In the genomic region with DNA sequence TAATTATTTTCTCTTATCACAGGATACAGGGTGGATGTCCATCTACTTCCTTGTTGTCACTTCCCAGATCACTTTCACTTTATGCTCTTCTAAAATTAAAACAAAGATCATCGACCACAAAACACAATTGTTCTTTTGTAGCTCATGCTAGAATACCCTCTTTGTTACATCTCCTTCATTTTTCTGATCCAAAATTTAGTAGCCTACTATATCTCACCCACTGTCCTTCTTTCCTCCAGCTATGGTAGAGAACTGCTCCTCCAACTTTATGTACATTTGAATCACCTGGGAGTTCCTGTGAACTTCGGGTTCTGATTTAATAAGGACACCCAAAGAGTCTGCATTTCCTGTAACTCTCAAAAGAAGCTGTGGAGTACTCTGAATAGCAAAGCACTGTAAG, we compare ENCODE assay signal across 11 cellular contexts. TPM values are rescaled to one million over a fixed set of nuclear protein-coding genes. Genes with fewer than 3 reads are reported as not detected.
DNase-seq lines count a peak whose midpoint lies in the region; ATAC-seq, FAIRE-seq and TF ChIP-seq lines count a peak whose summit lies in the region.
"Had no signal": no experiment of that assay in that cellular context is flagged by ENCODE, and none has a peak within 500 bp of the region (broad histone marks: within the 10 kb centered on the region; RNA-seq: fewer than 3 reads in every experiment).

No MANE protein-coding gene starts in this region.

- H3K9me3 ChIP-seq in HepG2 (ENCODE audit: low read length) (no peaks in the 10 kb centered on the region), right lobe of liver (no peaks in the 10 kb centered on the region), muscle layer of duodenum (ENCODE audit: control insufficient read depth in 1 of 2, low read length in 2 of 2) (no peaks in the 10 kb centered on the region), vagina (no peaks in the 10 kb centered on the region), neural progenitor cell (ENCODE audit: low read depth) (no peaks in the 10 kb centered on the region)

- TF ChIP-seq POLR2A in HepG2 (IDR thresholded peaks at IDR 0.05; ENCODE audit: insufficient read depth in 1 of 2, low read depth in 2 of 2, low read length in 2 of 2) (no peak), right lobe of liver (IDR thresholded peaks at IDR 0.05) (no peak), vagina (IDR thresholded peaks at IDR 0.05) (no peak)

- peak overlapping the region; percentile 89 for H3K4me3 Mint-ChIP-seq in activated naive CD8-positive, alpha-beta T cell treated with anti-CD3 and anti-CD28 coated beads, Interleukin-2, amount 50 U/mL, for 24 hours
- no peak overlapping the region for H3K4me3 Mint-ChIP-seq in neural progenitor cell

- POLR2A ChIA-PET in HepG2 (lab: Yijun Ruan, JAX): interaction anchor here (1.1 to 3.2 kb wide), 4 partner anchors 11 to 307 kb away, joined by 3 to 20 read pairs (median 10); no protein-coding TSS in a partner anchor

- no peaks in the 10 kb centered on the region for H3F3A ChIP-seq in neural progenitor cell (ENCODE audit: low read depth)

- peaks cover 2% of the 10 kb centered on the region for H3K36me3 Mint-ChIP-seq in activated naive CD8-positive, alpha-beta T cell treated with anti-CD3 and anti-CD28 coated beads, Interleukin-2, amount 50 U/mL, for 24 hours (ENCODE audit: low read depth)
- H3K36me3 Mint-ChIP-seq in neural progenitor cell: no peaks in the 10 kb centered on the region

- in situ Hi-C loops in HepG2 (cut with HindIII; ENCODE audit: extremely low pct_ligation_motif_present, low pct_unique_long_range_greater_than_20kb): no loop called here

- ATAC-seq in HepG2 (no peak), right lobe of liver (no peak)
- ATAC-seq in activated naive CD8-positive, alpha-beta T cell treated with anti-CD3 and anti-CD28 coated beads, Interleukin-2, amount 50 U/mL, for 24 hours: no peak

- peaks cover 34% of the 10 kb centered on the region for H3K79me2 ChIP-seq in HepG2 (ENCODE audit: insufficient read depth, low read length)
- peaks cover 10% of the 10 kb centered on the region for H3K79me2 ChIP-seq in neural progenitor cell (ENCODE audit: low read depth)

- H3K27ac ChIP-seq in HepG2 (ENCODE audit: extremely low read length, insufficient read depth, low read length): no peak overlapping the region
- H3K27ac ChIP-seq in right lobe of liver: no peak overlapping the region
- peak overlapping the region; percentile 78 for H3K27ac ChIP-seq in muscle layer of duodenum (ENCODE audit: low read length)
- peak overlapping the region; percentile 98 for H3K27ac ChIP-seq in vagina
- H3K27ac ChIP-seq in neural progenitor cell: no peak overlapping the region

- FAIRE-seq in HepG2 (lab: Jason Lieb, UNC): no peak
- FAIRE-seq: endometrium had no signal

- H3K27me3 ChIP-seq in HepG2 (ENCODE audit: control insufficient read depth in 1 of 2, insufficient read depth in 2 of 2, low read length in 2 of 2): peaks cover 0 to 2% of the 10 kb centered on the region in 2 experiments; a peak in 1 of 5 replicates
- H3K27me3 ChIP-seq in right lobe of liver: no peaks in the 10 kb centered on the region
- H3K27me3 ChIP-seq in muscle layer of duodenum (ENCODE audit: low read depth, low read length): no peaks in the 10 kb centered on the region
- H3K27me3 ChIP-seq in vagina: no peaks in the 10 kb centered on the region
- peaks cover 48% of the 10 kb centered on the region for H3K27me3 ChIP-seq in neural progenitor cell

- H3K27ac Mint-ChIP-seq in activated naive CD8-positive, alpha-beta T cell treated with anti-CD3 and anti-CD28 coated beads, Interleukin-2, amount 50 U/mL, for 24 hours: peak overlapping the region; percentile 83
- H3K27ac Mint-ChIP-seq in neural progenitor cell: no peak overlapping the region

- no peak for DNase-seq in HepG2 (ENCODE audit: low spot score)
- no peak for DNase-seq in right lobe of liver
- DNase-seq in activated naive CD8-positive, alpha-beta T cell treated with anti-CD3 and anti-CD28 coated beads, Interleukin-2, amount 50 U/mL, for 24 hours: no peak
- DNase-seq in vagina (ENCODE audit: extremely low spot score in 2 of 2): no peak
- no peak for DNase-seq in NCI-H1436 (lab: John Stamatoyannopoulos, UW)
- DNase-seq in neural progenitor cell (ENCODE audit: low spot score): no peak
- DNase-seq in NCI-H187 (lab: John Stamatoyannopoulos, UW): no peak
- DNase-seq: activated CD4-positive, alpha-beta T cell treated with anti-CD3 and anti-CD28 coated beads for 48 hours; NCI-H226 had no signal

- TF ChIP-seq RAD21 in HepG2 (CRISPR knock-in tag; IDR thresholded peaks at IDR 0.05): no peak

- no peak for TF ChIP-seq EP300 in HepG2 (IDR thresholded peaks at IDR 0.05; ENCODE audit: low read depth in 2 of 2, low read length in 2 of 2)
- TF ChIP-seq EP300 in HepG2 (CRISPR knock-in tag; IDR thresholded peaks at IDR 0.05; ENCODE audit: borderline replicate concordance): no peak

- CTCF ChIA-PET in HepG2 (lab: Yijun Ruan, JAX; ENCODE audit: low intra/inter-chr PET ratio, low total read pairs): no interaction called here

- H3K4me2 ChIP-seq in HepG2 (ENCODE audit: low read depth, low read length) (peak overlapping the region; percentile 79), neural progenitor cell (no peak overlapping the region)

- TSS peak; percentile 80 for BruUV-seq in HepG2 (replicated peaks; lab: Mats Ljungman, UMichigan)

- no peak for TF ChIP-seq CTCF in HepG2 (CRISPR knock-in tag; IDR thresholded peaks at IDR 0.05)
- TF ChIP-seq CTCF in right lobe of liver (IDR thresholded peaks at IDR 0.05): no peak
- no peak for TF ChIP-seq CTCF in vagina (IDR thresholded peaks at IDR 0.05)
- TF ChIP-seq CTCF in neural progenitor cell (IDR thresholded peaks at IDR 0.05): no peak

- no peak overlapping the region; a peak in 1 of 6 replicates for H3K4me3 ChIP-seq in HepG2 (replicated peaks in 1 of 3; ENCODE audit: insufficient read depth in 1 of 3, low read depth in 2 of 3, low read length in 3 of 3)
- no peak overlapping the region for H3K4me3 ChIP-seq in right lobe of liver
- peak overlapping the region in 1 of 2 donors; percentile 5 for H3K4me3 ChIP-seq in muscle layer of duodenum (ENCODE audit: low read depth in 1 of 2, low read length in 2 of 2)
- H3K4me3 ChIP-seq in vagina: peak overlapping the region in 1 of 2 donors; percentile 1
- no peak overlapping the region for H3K4me3 ChIP-seq in neural progenitor cell

- peaks cover 25% of the 10 kb centered on the region for H3K4me1 Mint-ChIP-seq in activated naive CD8-positive, alpha-beta T cell treated with anti-CD3 and anti-CD28 coated beads, Interleukin-2, amount 50 U/mL, for 24 hours
- H3K4me1 Mint-ChIP-seq in neural progenitor cell: peaks cover 8% of the 10 kb centered on the region

- H3K9ac ChIP-seq in HepG2 (ENCODE audit: insufficient read depth, low read depth, low read length) (no peak overlapping the region), neural progenitor cell (no peak overlapping the region)

- H3K9me3 Mint-ChIP-seq in activated naive CD8-positive, alpha-beta T cell treated with anti-CD3 and anti-CD28 coated beads, Interleukin-2, amount 50 U/mL, for 24 hours: peaks cover 14% of the 10 kb centered on the region
- H3K9me3 Mint-ChIP-seq in neural progenitor cell: no peaks in the 10 kb centered on the region

- H3K27me3 Mint-ChIP-seq in activated naive CD8-positive, alpha-beta T cell treated with anti-CD3 and anti-CD28 coated beads, Interleukin-2, amount 50 U/mL, for 24 hours: no peaks in the 10 kb centered on the region
- H3K27me3 Mint-ChIP-seq in neural progenitor cell (ENCODE audit: insufficient read depth, low read depth): peaks cover 10% of the 10 kb centered on the region

- H3K4me1 ChIP-seq in HepG2 (ENCODE audit: insufficient read depth, low read length): peaks cover 15% of the 10 kb centered on the region
- peaks cover 0 to 3% (median 0%) of the 10 kb centered on the region in 4 donors for H3K4me1 ChIP-seq in right lobe of liver
- no peaks in the 10 kb centered on the region for H3K4me1 ChIP-seq in muscle layer of duodenum (ENCODE audit: control insufficient read depth in 1 of 2, insufficient read depth in 2 of 2, low read length in 2 of 2)
- peaks cover 6% of the 10 kb centered on the region for H3K4me1 ChIP-seq in vagina
- peaks cover 4% of the 10 kb centered on the region for H3K4me1 ChIP-seq in neural progenitor cell

- intact Hi-C loops in HepG2 (cut with micrococcal nuclease; ENCODE audit: unreplicated experiment): no loop called here
- intact Hi-C loops in right lobe of liver (cut with DNase I): loop anchor here in 1 of 2 donors (10.0 kb wide), 1 partner anchor 312 kb away; no protein-coding TSS in a partner anchor
- intact Hi-C loops in vagina (cut with DNase I): loop anchor here (10.0 kb wide), 1 partner anchor 312 kb away; no protein-coding TSS in a partner anchor

- WGBS in HepG2 (ENCODE audit: low lambda C conversion rate): 48% methylated on average over 2 of the region's 2 CpGs
- 7% methylated on average over 1 of the region's 2 CpGs for WGBS in right lobe of liver (ENCODE audit: insufficient coverage, low coverage, low lambda C conversion rate, missing lambda C conversion rate)

- H2AFZ ChIP-seq in HepG2 (ENCODE audit: low read length) (peak overlapping the region; percentile 43), neural progenitor cell (replicated peaks) (no peak overlapping the region)

- no peaks in the 10 kb centered on the region for H3K36me3 ChIP-seq in HepG2 (replicated peaks in 1 of 2; ENCODE audit: control insufficient read depth in 1 of 2, insufficient read depth in 2 of 2, low read length in 2 of 2)
- no peaks in the 10 kb centered on the region for H3K36me3 ChIP-seq in right lobe of liver
- no peaks in the 10 kb centered on the region for H3K36me3 ChIP-seq in muscle layer of duodenum (ENCODE audit: control insufficient read depth in 1 of 2, insufficient read depth in 2 of 2, low read length in 2 of 2)
- H3K36me3 ChIP-seq in vagina: no peaks in the 10 kb centered on the region
- H3K36me3 ChIP-seq in neural progenitor cell: no peaks in the 10 kb centered on the region

- H4K20me1 ChIP-seq in HepG2 (ENCODE audit: insufficient read depth, low read length) (peaks cover 30% of the 10 kb centered on the region), neural progenitor cell (ENCODE audit: low read depth) (no peaks in the 10 kb centered on the region)

RNA-seq across cellular contexts. Expression of a gene that starts 1.2 kb away (rescaled TPM):
- total RNA-seq in HepG2 (2016; rRNA removed; fragmentation: Illumina TruSeq; extraction: Trizol): 31.3 and 34.1 TPM in 2 replicates
- total RNA-seq in HepG2 (2016; cell fraction: cytosol; rRNA removed; fragmentation: Illumina TruSeq; extraction: Trizol; ENCODE audit: low read depth): 1.7 and 3.1 TPM in 2 replicates
- total RNA-seq in HepG2 (2016; cell fraction: insoluble cytoplasmic fraction; rRNA removed; fragmentation: Illumina TruSeq; extraction: Trizol): 30.9 and 33.5 TPM in 2 replicates
- total RNA-seq in HepG2 (2016; cell fraction: membrane; rRNA removed; fragmentation: Illumina TruSeq; extraction: Trizol): 6.5 and 7.0 TPM in 2 replicates
- total RNA-seq in HepG2 (2016; cell fraction: nucleus; rRNA removed; fragmentation: Illumina TruSeq; extraction: Trizol): 32.0 and 45.9 TPM in 2 replicates
- 9.0 and 10.0 TPM in 2 replicates for polyA plus RNA-seq in HepG2 (2011; rRNA removed)
- polyA plus RNA-seq in HepG2 (2011; cell fraction: cytosol; rRNA removed): 3.4 and 7.6 TPM in 2 replicates
- 17.2 and 19.0 TPM in 2 replicates for polyA plus RNA-seq in HepG2 (2011; cell fraction: nucleus; rRNA removed)
- polyA plus RNA-seq in HepG2 (2012): 19.9 and 20.0 TPM in 2 replicates
- 0.34 and 0.38 TPM in 2 replicates for polyA plus RNA-seq in HepG2 (2016; cell fraction: cytosol; fragmentation: Illumina TruSeq; extraction: Trizol; ENCODE audit: low read depth)
- polyA plus RNA-seq in HepG2 (2016; cell fraction: insoluble cytoplasmic fraction; fragmentation: Illumina TruSeq; extraction: Trizol; ENCODE audit: low read depth): 12.0 and 12.5 TPM in 2 replicates
- 1.6 and 1.8 TPM in 2 replicates for polyA plus RNA-seq in HepG2 (2016; cell fraction: membrane; fragmentation: Illumina TruSeq; extraction: Trizol; ENCODE audit: low read depth)
- 19.2 and 22.4 TPM in 2 replicates for polyA plus RNA-seq in HepG2 (2016; cell fraction: nucleus; fragmentation: Illumina TruSeq; extraction: Trizol; ENCODE audit: insufficient read depth, low read depth)
- polyA minus RNA-seq in HepG2 (2011; rRNA and poly(A)+ RNA removed; ENCODE audit: low replicate concordance): 8.4 and 12.3 TPM in 2 replicates
- polyA minus RNA-seq in HepG2 (2011; cell fraction: cytosol; rRNA and poly(A)+ RNA removed): 26.4 and 26.5 TPM in 2 replicates
- polyA minus RNA-seq in HepG2 (2011; cell fraction: nucleus; rRNA and poly(A)+ RNA removed): 147 and 166 TPM in 2 replicates
- 10 to 100 TPM; 31.2 to 67.9 (median 41.0) TPM for total RNA-seq in right lobe of liver
- 122 TPM for total RNA-seq in vagina
- total RNA-seq in neural progenitor cell (ENCODE audit: low replicate concordance): 5.0 and 5.7 TPM in 2 replicates

Comparison
In these comparisons a context has a peak if more than half of its experiments do, and no peak if none do; other contexts are left out.
1. H3K27ac ChIP-seq: peak in muscle layer of duodenum (single experiment) and vagina (single experiment); none in HepG2 (single experiment), right lobe of liver (0 of 3) and neural progenitor cell (single experiment).